11 cellular contexts compared by ENCODE assay signal in the genomic region with DNA sequence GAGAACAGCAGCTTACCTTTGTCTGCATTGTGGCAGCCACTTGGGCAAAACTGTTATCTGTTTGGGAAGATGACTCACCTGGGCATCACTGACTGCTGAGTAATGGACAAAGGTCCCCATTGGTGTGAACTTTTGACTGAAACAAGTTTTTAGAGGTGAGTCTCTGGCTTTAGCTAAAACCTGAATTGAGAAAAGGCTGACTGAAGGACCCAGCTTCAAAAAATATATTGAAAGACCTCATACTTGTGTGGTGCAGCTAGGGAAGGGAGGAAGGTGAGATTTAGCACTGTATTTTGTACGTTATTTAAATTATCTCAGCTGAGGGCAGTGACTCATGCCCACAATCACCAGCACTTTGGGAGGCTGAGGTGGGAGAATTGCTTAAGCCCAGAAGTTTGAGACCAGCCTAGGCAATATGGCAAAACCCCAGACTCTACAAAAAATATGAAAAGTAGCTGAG. TPM values are rescaled to one million over a fixed set of nuclear protein-coding genes. Genes with fewer than 3 reads are reported as not detected.
DNase-seq lines count a peak whose midpoint lies in the region; ATAC-seq and TF ChIP-seq lines count a peak whose summit lies in the region.
"Had no signal": no experiment of that assay in that cellular context is flagged by ENCODE, and none has a peak within 500 bp of the region (broad histone marks: within the 10 kb centered on the region; RNA-seq: fewer than 3 reads in every experiment).

No MANE protein-coding gene starts in this region.

- H3K9me3 ChIP-seq in breast epithelium: no peaks in the 10 kb centered on the region
- no peaks in the 10 kb centered on the region for H3K9me3 ChIP-seq in PC-3 (ENCODE audit: low read length)

- H3K4me3 ChIP-seq in breast epithelium (no peak overlapping the region), PC-3 (ENCODE audit: low read length) (no peak overlapping the region)

- H3K4me2 ChIP-seq in PC-3 (ENCODE audit: low read length): peak overlapping the region; percentile 40; the same call in 1 of the 2 replicates

- no peaks in the 10 kb centered on the region for H3K4me1 ChIP-seq in breast epithelium
- peaks cover 26% of the 10 kb centered on the region for H3K4me1 ChIP-seq in PC-3 (ENCODE audit: insufficient read depth, low read length)

- H3K27me3 Mint-ChIP-seq in MCF 10A (ENCODE audit: insufficient read depth, unreplicated experiment): no peaks in the 10 kb centered on the region
- H3K27me3 Mint-ChIP-seq: IgD-negative memory B cell had no signal

- H3K9ac ChIP-seq in PC-3 (ENCODE audit: low read length): no peak overlapping the region

- peaks cover 22% of the 10 kb centered on the region for H3K4me1 Mint-ChIP-seq in MCF 10A (ENCODE audit: insufficient read depth, unreplicated experiment)
- H3K4me1 Mint-ChIP-seq in stimulated activated effector memory CD8-positive, alpha-beta T cell treated with anti-CD3 and anti-CD28 coated beads, Interleukin-12 subunit alpha, Interleukin-12 subunit beta, amount 100 ng/mL, for 72 hours: peaks cover 43% of the 10 kb centered on the region

- CTCF ChIA-PET in MCF 10A (lab: Yijun Ruan, JAX) (interaction anchor here (0.6 to 1.6 kb wide), 7 partner anchors 9 to 662 kb away, joined by 3 to 11 read pairs (median 3); no protein-coding TSS in a partner anchor), PC-3 (lab: Charles Lee) (no interaction called here)

- TF ChIP-seq POLR2A in breast epithelium (IDR thresholded peaks at IDR 0.05): no peak

- H3K4me3 Mint-ChIP-seq in MCF 10A (ENCODE audit: unreplicated experiment): no peak overlapping the region
- H3K4me3 Mint-ChIP-seq in stimulated activated effector memory CD8-positive, alpha-beta T cell treated with anti-CD3 and anti-CD28 coated beads, Interleukin-12 subunit alpha, Interleukin-12 subunit beta, amount 100 ng/mL, for 72 hours: peak overlapping the region; percentile 14
- H3K4me3 Mint-ChIP-seq: stimulated activated naive CD8-positive, alpha-beta T cell treated with anti-CD3 and anti-CD28 coated beads, Interleukin-15, Interleukin-2, amounts not matched to agents 100 ng/mL and 50 ng/mL, for 24 hours had no signal

- ATAC-seq in PC-3: peak; percentile 7; the same call in 1 of the 2 replicates
- ATAC-seq in stimulated activated effector memory CD8-positive, alpha-beta T cell treated with anti-CD3 and anti-CD28 coated beads, Interleukin-12 subunit alpha, Interleukin-12 subunit beta, amount 100 ng/mL, for 72 hours: peak; percentile 45
- no peak for ATAC-seq in HG03378 (IDR thresholded peaks at IDR 0.05; ENCODE audit: unreplicated experiment)

- no TSS peak for BruUV-seq in MCF 10A (replicated peaks; lab: Mats Ljungman, UMichigan)
- no TSS peak for BruUV-seq in PC-3 (replicated peaks; lab: Mats Ljungman, UMichigan)

- H3K36me3 ChIP-seq in breast epithelium (no peaks in the 10 kb centered on the region), PC-3 (ENCODE audit: low read depth, low read length) (no peaks in the 10 kb centered on the region)

- peaks cover 13% of the 10 kb centered on the region for H3K36me3 Mint-ChIP-seq in MCF 10A (ENCODE audit: insufficient read depth, unreplicated experiment)
- H3K36me3 Mint-ChIP-seq in stimulated activated effector memory CD8-positive, alpha-beta T cell treated with anti-CD3 and anti-CD28 coated beads, Interleukin-12 subunit alpha, Interleukin-12 subunit beta, amount 100 ng/mL, for 72 hours: peaks cover 17% of the 10 kb centered on the region

- no peaks in the 10 kb centered on the region for H4K20me1 ChIP-seq in PC-3 (ENCODE audit: low read length)

- intact Hi-C loops in MCF 10A (cut with micrococcal nuclease) (loop anchor here (5.0 to 10.0 kb wide), 7 partner anchors 153 to 1196 kb away; no protein-coding TSS in a partner anchor), breast epithelium (cut with DNase I; ENCODE audit: low total_unique reads) (loop anchor here (10.0 kb wide), 1 partner anchor 1096 kb away; no protein-coding TSS in a partner anchor), PC-3 (cut with micrococcal nuclease) (loop anchor here (5.0 to 10.0 kb wide), 6 partner anchors 186 to 1466 kb away; no protein-coding TSS in a partner anchor)

- H3K27me3 ChIP-seq in breast epithelium (no peaks in the 10 kb centered on the region), PC-3 (ENCODE audit: low read length) (no peaks in the 10 kb centered on the region)

- peaks cover 5% of the 10 kb centered on the region for H3K79me2 ChIP-seq in PC-3 (ENCODE audit: low read length)

- H3K9me2 ChIP-seq in PC-3 (replicated peaks; ENCODE audit: low read length): no peaks in the 10 kb centered on the region

- H3K9me3 Mint-ChIP-seq in MCF 10A (ENCODE audit: unreplicated experiment): no peaks in the 10 kb centered on the region
- H3K9me3 Mint-ChIP-seq in stimulated activated effector memory CD8-positive, alpha-beta T cell treated with anti-CD3 and anti-CD28 coated beads, Interleukin-12 subunit alpha, Interleukin-12 subunit beta, amount 100 ng/mL, for 72 hours: no peaks in the 10 kb centered on the region
- H3K9me3 Mint-ChIP-seq: IgD-negative memory B cell; stimulated activated naive CD8-positive, alpha-beta T cell treated with anti-CD3 and anti-CD28 coated beads, Interleukin-15, Interleukin-2, amounts not matched to agents 100 ng/mL and 50 ng/mL, for 24 hours had no signal

- H3F3A ChIP-seq in PC-3 (ENCODE audit: low read length, unreplicated experiment): no peaks in the 10 kb centered on the region

- peak; percentile 77 for DNase-seq in MCF 10A (ENCODE audit: unreplicated experiment)
- no peak for DNase-seq in breast epithelium (ENCODE audit: low spot score in 2 of 2)
- peak; percentile 83 for DNase-seq in PC-3
- DNase-seq in epithelial cell of prostate (ENCODE audit: low read depth, low spot score): peak; percentile 60
- DNase-seq in stimulated activated effector memory CD8-positive, alpha-beta T cell treated with anti-CD3 and anti-CD28 coated beads, Interleukin-12 subunit alpha, Interleukin-12 subunit beta, amount 100 ng/mL, for 72 hours (ENCODE audit: low spot score in 2 of 2): no peak
- no peak for DNase-seq in RPMI8226
- DNase-seq in NCI-H526 treated with DMSO at 0.1 percent for 48 hours (lab: John Stamatoyannopoulos, UW): no peak
- DNase-seq: aorta had no signal

- POLR2A ChIA-PET in MCF 10A (lab: Yijun Ruan, JAX): interaction anchor here (0.7 to 6.6 kb wide), 16 partner anchors 14 to 1479 kb away, joined by 3 to 83 read pairs (median 3); no protein-coding TSS in a partner anchor
- POLR2A ChIA-PET in PC-3 (lab: Charles Lee; ENCODE audit: unreplicated experiment): no interaction called here

- TF ChIP-seq CTCF in MCF 10A (IDR thresholded peaks at IDR 0.05; ENCODE audit: unreplicated experiment) (no peak), breast epithelium (IDR thresholded peaks at IDR 0.05) (no peak), PC-3 (conservative IDR thresholded peaks at IDR 0.05; ENCODE audit: low read depth, low read length) (no peak)

- H3K27ac ChIP-seq in breast epithelium: no peak overlapping the region
- H3K27ac ChIP-seq in PC-3 (ENCODE audit: low read length): peak overlapping the region; percentile 28; the same call in 1 of the 2 replicates
- H3K27ac ChIP-seq in epithelial cell of prostate: peak overlapping the region; percentile 33

- H2AFZ ChIP-seq in PC-3 (ENCODE audit: low read length): no peak overlapping the region

- H3K27ac Mint-ChIP-seq in MCF 10A (ENCODE audit: low read depth, unreplicated experiment): peak overlapping the region; percentile 52
- peak overlapping the region; percentile 26 for H3K27ac Mint-ChIP-seq in stimulated activated effector memory CD8-positive, alpha-beta T cell treated with anti-CD3 and anti-CD28 coated beads, Interleukin-12 subunit alpha, Interleukin-12 subunit beta, amount 100 ng/mL, for 72 hours
- H3K27ac Mint-ChIP-seq: stimulated activated naive CD8-positive, alpha-beta T cell treated with anti-CD3 and anti-CD28 coated beads, Interleukin-15, Interleukin-2, amounts not matched to agents 100 ng/mL and 50 ng/mL, for 24 hours had no signal

RNA-seq across cellular contexts. Expression of a gene that starts 4.5 kb away (rescaled TPM):
- 50.4 and 62.0 TPM in 2 replicates for total RNA-seq in MCF 10A (2022)
- 100 to 1,000 TPM; 211 to 342 (median 300) TPM for total RNA-seq in breast epithelium
- total RNA-seq in PC-3 (2014; rRNA removed): 51.4 and 54.2 TPM in 2 replicates

Comparison
In these comparisons a context has a peak if more than half of its experiments do, and no peak if none do; other contexts are left out.
1. DNase-seq: peak in MCF 10A (single experiment), PC-3 (single experiment) and epithelial cell of prostate (single experiment); none in breast epithelium (0 of 2), stimulated activated effector memory CD8-positive, alpha-beta T cell treated with anti-CD3 and anti-CD28 coated beads, Interleukin-12 subunit alpha, Interleukin-12 subunit beta, amount 100 ng/mL, for 72 hours (0 of 2), RPMI8226 (single experiment) and NCI-H526 treated with DMSO at 0.1 percent for 48 hours (single experiment).
2. H3K27ac ChIP-seq: peak in PC-3 (single experiment) and epithelial cell of prostate (single experiment); none in breast epithelium (0 of 2).